Comparison of ENCODE assay signal across 8 cellular contexts in genomic region chr2:197498627-197498936, GRCh38. TPM values are rescaled to one million over a fixed set of nuclear protein-coding genes. Genes with fewer than 3 reads are reported as not detected.
DNase-seq lines count a peak whose midpoint lies in the region; ATAC-seq and TF ChIP-seq lines count a peak whose summit lies in the region.

No MANE protein-coding gene starts in this region.

- H3K9me2 ChIP-seq in OCI-LY7 (ENCODE audit: insufficient read depth, low read length), result no peaks in the 10 kb centered on the region

- no peak overlapping the region for H4K8ac ChIP-seq in neuronal stem cell (ENCODE audit: low read depth, low read length)

- peaks cover 56% of the 10 kb centered on the region for H4K20me1 ChIP-seq in OCI-LY7 (ENCODE audit: insufficient read depth, low read length)

- H3K27ac Mint-ChIP-seq in CD4-positive, alpha-beta T cell, result peak overlapping the region; percentile 87
- peak overlapping the region; percentile 99 for H3K27ac Mint-ChIP-seq in endodermal cell

- H3K9me3 ChIP-seq in CD4-positive, alpha-beta T cell (ENCODE audit: control insufficient read depth, low read length), result no peaks in the 10 kb centered on the region
- no peaks in the 10 kb centered on the region for H3K9me3 ChIP-seq in OCI-LY7 (ENCODE audit: low read length)
- H3K9me3 ChIP-seq in endodermal cell (ENCODE audit: control insufficient read depth, low read length), result no peaks in the 10 kb centered on the region
- peaks cover 0 to 3% of the 10 kb centered on the region in 2 donors for H3K9me3 ChIP-seq in neuronal stem cell (replicated peaks in 1 of 2; ENCODE audit: control insufficient read depth in 2 of 2, insufficient read depth in 1 of 2, low read depth in 1 of 2, low read length in 2 of 2)

- peak overlapping the region; percentile 93 for H3K27ac ChIP-seq in CD4-positive, alpha-beta T cell (ENCODE audit: low read depth, low read length)
- H3K27ac ChIP-seq in OCI-LY7 (ENCODE audit: low read depth, low read length, poor library complexity, severe bottlenecking) (peak overlapping the region; percentile 77), endodermal cell (ENCODE audit: low read depth, low read length) (no peak overlapping the region), neuronal stem cell (replicated peaks; ENCODE audit: low read length) (no peak overlapping the region)

- no peak overlapping the region for H2AFZ ChIP-seq in OCI-LY7 (ENCODE audit: low read length)
- no peak overlapping the region for H2AFZ ChIP-seq in neuronal stem cell (ENCODE audit: low read length)

- H2BK12ac ChIP-seq in neuronal stem cell (ENCODE audit: low read length), result no peak overlapping the region

- intact Hi-C loops in CD4-positive, alpha-beta T cell (cut with DNase I, micrococcal nuclease), result loop anchor here in 1 of 2 experiments (2.0 to 5.0 kb wide), 2 partner anchors 62 to 209 kb away; partner anchors contain the start of gene MARS2
- intact Hi-C loops in OCI-LY7 (cut with micrococcal nuclease; ENCODE audit: unreplicated experiment) (loop anchor here (2.0 to 5.0 kb wide), 2 partner anchors 91 to 208 kb away; no protein-coding TSS in a partner anchor), posterior cingulate gyrus (cut with DNase I) (loop anchor here (5.0 kb wide), 2 partner anchors 46 to 61 kb away; partner anchors contain the start of genes COQ10B and SF3B1)

- H3K14ac ChIP-seq in neuronal stem cell (ENCODE audit: low read length), result no peak overlapping the region

- H2AK5ac ChIP-seq in neuronal stem cell (ENCODE audit: low read depth, low read length), result no peak overlapping the region

- H3K4me3 ChIP-seq in OCI-LY7 (ENCODE audit: low read depth, low read length, poor library complexity, severe bottlenecking) (peak overlapping the region; percentile 83), endodermal cell (ENCODE audit: low read length) (peak overlapping the region; percentile 88), neuronal stem cell (ENCODE audit: low read length in 2 of 2) (peak overlapping the region; percentile 83 to 93)

- no peaks in the 10 kb centered on the region for H3K27me3 Mint-ChIP-seq in CD4-positive, alpha-beta T cell
- no peaks in the 10 kb centered on the region for H3K27me3 Mint-ChIP-seq in endodermal cell (ENCODE audit: insufficient read depth)

- H3K18ac ChIP-seq in neuronal stem cell (ENCODE audit: low read length), result no peak overlapping the region

- peaks cover 94% of the 10 kb centered on the region for H3K79me2 ChIP-seq in OCI-LY7 (ENCODE audit: insufficient read depth, low read depth, low read length)

- no peaks in the 10 kb centered on the region for H3K27me3 ChIP-seq in CD4-positive, alpha-beta T cell (ENCODE audit: control insufficient read depth, insufficient read depth, low read length)
- H3K27me3 ChIP-seq in endodermal cell (ENCODE audit: control insufficient read depth, insufficient read depth, low read length, poor library complexity, severe bottlenecking), result no peaks in the 10 kb centered on the region
- no peaks in the 10 kb centered on the region for H3K27me3 ChIP-seq in neuronal stem cell (ENCODE audit: control insufficient read depth in 3 of 3, insufficient read depth in 3 of 3, low read depth in 1 of 3, low read length in 3 of 3)

- POLR2A ChIA-PET in CD4-positive, alpha-beta T cell (lab: Charles Lee), result interaction anchor here (1.7 to 8.1 kb wide), 6 partner anchors 10 to 206 kb away, joined by 4 to 219 read pairs (median 66); partner anchors contain the start of genes COQ10B, MARS2, MOB4 and SF3B1
- POLR2A ChIA-PET in OCI-LY7 (lab: Charles Lee), result interaction anchor here (0.6 to 10.2 kb wide), 8 partner anchors 9 to 1223 kb away, joined by 3 to 136 read pairs (median 4); partner anchors contain the start of gene MOB4

- no peak overlapping the region for H3K23ac ChIP-seq in neuronal stem cell (ENCODE audit: low read depth, low read length, poor library complexity)

- H2BK120ac ChIP-seq in neuronal stem cell (ENCODE audit: low read depth, low read length), result no peak overlapping the region

- H3K36me3 ChIP-seq in OCI-LY7 (ENCODE audit: insufficient read depth, low read length), result peaks cover 90% of the 10 kb centered on the region
- peaks cover 68% of the 10 kb centered on the region for H3K36me3 ChIP-seq in endodermal cell (ENCODE audit: control insufficient read depth, insufficient read depth, low read length)
- H3K36me3 ChIP-seq in neuronal stem cell (replicated peaks in 1 of 2; ENCODE audit: control insufficient read depth in 2 of 2, insufficient read depth in 2 of 2, low read length in 2 of 2), result peaks cover 20 to 75% of the 10 kb centered on the region in 2 donors

- H2BK15ac ChIP-seq in neuronal stem cell (ENCODE audit: low read length), result no peak overlapping the region

- WGBS in endodermal cell (ENCODE audit: insufficient coverage in 1 of 2, insufficient read length in 1 of 2), 2 experiments, result 3 to 7% methylated on average over 3 to 10 of the region's 10 CpGs
- no CpG with 5 or more reads among the region's 10 CpGs for WGBS in neuronal stem cell (ENCODE audit: extremely low coverage in 2 of 2, insufficient read length in 2 of 2, insufficient replicate concordance in 1 of 2), 2 donors

- H3K9ac ChIP-seq in endodermal cell (ENCODE audit: extremely low read depth, low read length, poor library complexity, severe bottlenecking), result peak overlapping the region; percentile 84
- H3K9ac ChIP-seq in neuronal stem cell (ENCODE audit: low read depth, low read length, poor library complexity), result peak overlapping the region; percentile 86

- H3K4me1 ChIP-seq in OCI-LY7 (ENCODE audit: insufficient read depth, low read length, poor library complexity, severe bottlenecking) (peaks cover 58% of the 10 kb centered on the region), endodermal cell (ENCODE audit: control insufficient read depth, insufficient read depth, low read length) (peaks cover 14% of the 10 kb centered on the region), neuronal stem cell (ENCODE audit: control insufficient read depth in 2 of 2, insufficient read depth in 1 of 2, low read depth in 1 of 2, low read length in 2 of 2) (peaks cover 0 to 20% of the 10 kb centered on the region in 2 donors)

- H4K91ac ChIP-seq in neuronal stem cell (ENCODE audit: low read depth, low read length, poor library complexity), result no peak overlapping the region

- peaks cover 67% of the 10 kb centered on the region for H3K4me1 Mint-ChIP-seq in CD4-positive, alpha-beta T cell (ENCODE audit: low read depth)
- peaks cover 37% of the 10 kb centered on the region for H3K4me1 Mint-ChIP-seq in endodermal cell

- H3K4me3 Mint-ChIP-seq in CD4-positive, alpha-beta T cell, result peak overlapping the region; percentile 94
- peak overlapping the region; percentile 97 for H3K4me3 Mint-ChIP-seq in endodermal cell

- peaks cover 96% of the 10 kb centered on the region for H3K36me3 Mint-ChIP-seq in CD4-positive, alpha-beta T cell (ENCODE audit: low read depth)
- H3K36me3 Mint-ChIP-seq in endodermal cell (ENCODE audit: low read depth), result peaks cover 72% of the 10 kb centered on the region

- no peak for ATAC-seq in CD4-positive, alpha-beta T cell (ENCODE audit: poor library complexity)
- ATAC-seq in esophagus mucosa, result no peak

- no peak overlapping the region for H2BK5ac ChIP-seq in neuronal stem cell (ENCODE audit: low read length)

- BruUV-seq in OCI-LY7 (replicated peaks; lab: Mats Ljungman, UMichigan), result no TSS peak

- peak overlapping the region; percentile 83 for H3K4me2 ChIP-seq in OCI-LY7 (ENCODE audit: low read length)
- peak overlapping the region; percentile 75 for H3K4me2 ChIP-seq in neuronal stem cell (ENCODE audit: insufficient read depth, low read length, poor library complexity, severe bottlenecking)

- no peak overlapping the region for H3K4ac ChIP-seq in neuronal stem cell (ENCODE audit: low read length)

- TF ChIP-seq CTCF in CD4-positive, alpha-beta T cell (IDR thresholded peaks at IDR 0.05), result no peak
- TF ChIP-seq CTCF in OCI-LY7 (conservative IDR thresholded peaks at IDR 0.05; ENCODE audit: low read length) (no peak), endodermal cell (conservative IDR thresholded peaks at IDR 0.05) (no peak)

- no peak for DNase-seq in CD4-positive, alpha-beta T cell
- DNase-seq in OCI-LY7 (ENCODE audit: low spot score), result no peak
- DNase-seq in endodermal cell, result no peak
- DNase-seq in neuronal stem cell (ENCODE audit: low spot score), result no peak
- DNase-seq in inferior parietal cortex (ENCODE audit: extremely low spot score), result no peak
- DNase-seq in posterior cingulate gyrus, result no peak
- DNase-seq in activated CD4-positive, alpha-beta T cell treated with anti-CD3 and anti-CD28 coated beads, Interleukin-2, amount 50 U/mL, for 1 hour, result no peak

- peaks cover 3% of the 10 kb centered on the region for H3K79me1 ChIP-seq in neuronal stem cell (ENCODE audit: low read depth, low read length)

- CTCF ChIA-PET in CD4-positive, alpha-beta T cell (lab: Charles Lee), result no interaction called here
- CTCF ChIA-PET in OCI-LY7 (lab: Charles Lee; ENCODE audit: unreplicated experiment), result no interaction called here

- H3K9me3 Mint-ChIP-seq in CD4-positive, alpha-beta T cell, result no peaks in the 10 kb centered on the region
- no peaks in the 10 kb centered on the region for H3K9me3 Mint-ChIP-seq in endodermal cell

RNA-seq across cellular contexts. Expression of gene HSPD1, which starts 1.1 kb away (rescaled TPM):
- total RNA-seq in CD4-positive, alpha-beta T cell, result 100 to 1,000 TPM; 154 to 157 TPM
- 370 and 405 TPM in 2 replicates for total RNA-seq in OCI-LY7 (2014; rRNA removed; shearing (Covaris generic))
- total RNA-seq in OCI-LY7 (2022) (599 and 702 TPM in 2 replicates), endodermal cell (100 to 1,000 TPM; 553 to 588 TPM), esophagus mucosa (127 TPM)
- polyA plus RNA-seq in endodermal cell (2013, experiment 1 of 2), result 377 TPM
- polyA plus RNA-seq in endodermal cell (2013, experiment 2 of 2), result 365 TPM
- 275 TPM for polyA plus RNA-seq in neuronal stem cell (2013, experiment 1 of 2)
- polyA plus RNA-seq in neuronal stem cell (2013, experiment 2 of 2), result 271 TPM

RNA-seq across cellular contexts. Expression of gene HSPE1, which starts 1.6 kb away (rescaled TPM):
- total RNA-seq in CD4-positive, alpha-beta T cell, result 10 to 100 TPM; 50.8 to 56.2 TPM
- 189 and 314 TPM in 2 replicates for total RNA-seq in OCI-LY7 (2014; rRNA removed; shearing (Covaris generic))
- total RNA-seq in OCI-LY7 (2022), result 219 and 259 TPM in 2 replicates
- total RNA-seq in endodermal cell, result 100 to 1,000 TPM; 198 to 218 TPM
- 212 TPM for polyA plus RNA-seq in endodermal cell (2013, experiment 1 of 2)
- polyA plus RNA-seq in endodermal cell (2013, experiment 2 of 2), result 213 TPM
- polyA plus RNA-seq in neuronal stem cell (2013, experiment 1 of 2), result 302 TPM
- 297 TPM for polyA plus RNA-seq in neuronal stem cell (2013, experiment 2 of 2)
- total RNA-seq in esophagus mucosa, result 63.5 TPM

RNA-seq across cellular contexts. Expression of gene MOB4, which starts 17.3 kb away (rescaled TPM):
- total RNA-seq in CD4-positive, alpha-beta T cell, result 10 to 100 TPM; 28.4 to 29.8 TPM
- total RNA-seq in OCI-LY7 (2014; rRNA removed; shearing (Covaris generic)), result 23.0 and 27.6 TPM in 2 replicates
- total RNA-seq in OCI-LY7 (2022), result 34.6 and 36.6 TPM in 2 replicates
- total RNA-seq in endodermal cell, result 10 to 100 TPM; 37.0 to 42.5 TPM
- polyA plus RNA-seq in endodermal cell (2013, experiment 1 of 2), result 56.3 TPM
- polyA plus RNA-seq in endodermal cell (2013, experiment 2 of 2), result 54.3 TPM
- 39.5 TPM for polyA plus RNA-seq in neuronal stem cell (2013, experiment 1 of 2)
- 42.0 TPM for polyA plus RNA-seq in neuronal stem cell (2013, experiment 2 of 2)
- total RNA-seq in esophagus mucosa, result 17.5 TPM

RNA-seq across cellular contexts. Expression of gene COQ10B, which starts 45.2 kb away (rescaled TPM):
- 10 to 100 TPM; 53.4 to 55.3 TPM for total RNA-seq in CD4-positive, alpha-beta T cell
- total RNA-seq in OCI-LY7 (2014; rRNA removed; shearing (Covaris generic)), result 4.5 and 5.0 TPM in 2 replicates
- total RNA-seq in OCI-LY7 (2022) (12.2 and 13.5 TPM in 2 replicates), endodermal cell (10 to 100 TPM; 17.5 to 17.9 TPM), esophagus mucosa (12.8 TPM)
- 15.2 TPM for polyA plus RNA-seq in endodermal cell (2013, experiment 1 of 2)
- 13.8 TPM for polyA plus RNA-seq in endodermal cell (2013, experiment 2 of 2)
- 7.1 TPM for polyA plus RNA-seq in neuronal stem cell (2013, experiment 1 of 2)
- polyA plus RNA-seq in neuronal stem cell (2013, experiment 2 of 2), result 6.7 TPM

Comparison
In these comparisons a context has a peak if more than half of its experiments do, and no peak if none do; other contexts are left out.
1. H3K27ac ChIP-seq: peak in CD4-positive, alpha-beta T cell (single experiment) and OCI-LY7 (single experiment); none in endodermal cell (single experiment) and neuronal stem cell (single experiment).
2. Peak in every context shown above with its lines, with median percentiles within 50 percentile points of each other: H3K4me3 ChIP-seq.